Comparison of ENCODE assay signal across 1 cellular context in genomic region chr1:8315573-8316475, GRCh38.
TF ChIP-seq lines count a peak whose summit lies in the region.

No MANE protein-coding gene starts in this region.

TF ChIP-seq in HepG2, 621 proteins besides CTCF, POLR2A, EP300 and RAD21 (continued from another document and continues in another):
- peak; percentile 50; the same call in 1 of the 2 replicates for TF ChIP-seq ARID5B (CRISPR knock-in tag; IDR thresholded peaks at IDR 0.05)
- no peak for TF ChIP-seq ZNF652 (CRISPR knock-in tag; IDR thresholded peaks at IDR 0.05; ENCODE audit: borderline replicate concordance, low read depth)
- no peak for TF ChIP-seq FOXP1 (IDR thresholded peaks at IDR 0.05)
- TF ChIP-seq FOXP1 (CRISPR knock-in tag; IDR thresholded peaks at IDR 0.05), result no peak
- TF ChIP-seq ATRX (CRISPR knock-in tag; IDR thresholded peaks at IDR 0.05; ENCODE audit: borderline replicate concordance), result no peak
- TF ChIP-seq HDAC2 (CRISPR knock-in tag; IDR thresholded peaks at IDR 0.05), result peak; percentile 40; the same call in 1 of the 2 replicates
- peak; percentile 23; the same call in 1 of the 2 replicates for TF ChIP-seq ZNF205 (CRISPR knock-in tag; IDR thresholded peaks at IDR 0.05)
- no peak for TF ChIP-seq PRDM10 (CRISPR knock-in tag; IDR thresholded peaks at IDR 0.05; ENCODE audit: low read depth)
- no peak for TF ChIP-seq AKNA (CRISPR knock-in tag; IDR thresholded peaks at IDR 0.05; ENCODE audit: borderline replicate concordance)
- TF ChIP-seq TEAD2 (CRISPR knock-in tag; IDR thresholded peaks at IDR 0.05), result no peak
- 0 out of 2 replicates have a peak, but pooled peaks have one; percentile 26 for TF ChIP-seq REPIN1 (CRISPR knock-in tag; IDR thresholded peaks at IDR 0.05; ENCODE audit: borderline replicate concordance, low read depth)
- TF ChIP-seq MYC (CRISPR knock-in tag; IDR thresholded peaks at IDR 0.05; ENCODE audit: borderline replicate concordance), result peak; percentile 61; the same call in 1 of the 2 replicates
- 0 out of 2 replicates have a peak, but pooled peaks have one; percentile 23 for TF ChIP-seq DRAP1 (CRISPR knock-in tag; IDR thresholded peaks at IDR 0.05)
- peak; percentile 53; the same call in 1 of the 2 replicates for TF ChIP-seq HOXA3 (CRISPR knock-in tag; IDR thresholded peaks at IDR 0.05)
- TF ChIP-seq TARDBP (CRISPR knock-in tag; IDR thresholded peaks at IDR 0.05), result 0 out of 2 replicates have a peak, but pooled peaks have one; percentile 33
- TF ChIP-seq ZHX2 (IDR thresholded peaks at IDR 0.05; ENCODE audit: low read depth), result no peak
- TF ChIP-seq ZHX2 (CRISPR knock-in tag; IDR thresholded peaks at IDR 0.05; ENCODE audit: borderline replicate concordance), result no peak
- TF ChIP-seq PHF21A (CRISPR knock-in tag; IDR thresholded peaks at IDR 0.05), result 0 out of 2 replicates have a peak, but pooled peaks have one; percentile 41
- TF ChIP-seq ZNF687 (CRISPR knock-in tag; IDR thresholded peaks at IDR 0.05), result peak; percentile 72
- TF ChIP-seq MAFF (IDR thresholded peaks at IDR 0.05; ENCODE audit: low read depth, low read length), result no peak
- TF ChIP-seq ZNF24 (IDR thresholded peaks at IDR 0.05), result no peak
- TF ChIP-seq ZNF549 (CRISPR knock-in tag; IDR thresholded peaks at IDR 0.05), result peak; percentile 89; the same call in 1 of the 2 replicates
- 0 out of 2 replicates have a peak, but pooled peaks have one; percentile 33 for TF ChIP-seq ZMAT3 (CRISPR knock-in tag; conservative IDR thresholded peaks at IDR 0.05)
- TF ChIP-seq RFXAP (CRISPR knock-in tag; IDR thresholded peaks at IDR 0.05; ENCODE audit: borderline replicate concordance), result no peak
- no peak for TF ChIP-seq GMEB2 (CRISPR knock-in tag; IDR thresholded peaks at IDR 0.05; ENCODE audit: low read depth)
- TF ChIP-seq KDM2A (CRISPR knock-in tag; IDR thresholded peaks at IDR 0.05; ENCODE audit: borderline replicate concordance, low read depth), result peak; percentile 39; the same call in 1 of the 2 replicates
- peak; percentile 48; the same call in 1 of the 2 replicates for TF ChIP-seq YEATS2 (CRISPR knock-in tag; IDR thresholded peaks at IDR 0.05; ENCODE audit: borderline replicate concordance)
- peak; percentile 50 for TF ChIP-seq TEAD3 (CRISPR knock-in tag; optimal IDR thresholded peaks at IDR 0.05; ENCODE audit: borderline replicate concordance)
